ENCODE assay signal across 20 cellular contexts in the genomic region with DNA sequence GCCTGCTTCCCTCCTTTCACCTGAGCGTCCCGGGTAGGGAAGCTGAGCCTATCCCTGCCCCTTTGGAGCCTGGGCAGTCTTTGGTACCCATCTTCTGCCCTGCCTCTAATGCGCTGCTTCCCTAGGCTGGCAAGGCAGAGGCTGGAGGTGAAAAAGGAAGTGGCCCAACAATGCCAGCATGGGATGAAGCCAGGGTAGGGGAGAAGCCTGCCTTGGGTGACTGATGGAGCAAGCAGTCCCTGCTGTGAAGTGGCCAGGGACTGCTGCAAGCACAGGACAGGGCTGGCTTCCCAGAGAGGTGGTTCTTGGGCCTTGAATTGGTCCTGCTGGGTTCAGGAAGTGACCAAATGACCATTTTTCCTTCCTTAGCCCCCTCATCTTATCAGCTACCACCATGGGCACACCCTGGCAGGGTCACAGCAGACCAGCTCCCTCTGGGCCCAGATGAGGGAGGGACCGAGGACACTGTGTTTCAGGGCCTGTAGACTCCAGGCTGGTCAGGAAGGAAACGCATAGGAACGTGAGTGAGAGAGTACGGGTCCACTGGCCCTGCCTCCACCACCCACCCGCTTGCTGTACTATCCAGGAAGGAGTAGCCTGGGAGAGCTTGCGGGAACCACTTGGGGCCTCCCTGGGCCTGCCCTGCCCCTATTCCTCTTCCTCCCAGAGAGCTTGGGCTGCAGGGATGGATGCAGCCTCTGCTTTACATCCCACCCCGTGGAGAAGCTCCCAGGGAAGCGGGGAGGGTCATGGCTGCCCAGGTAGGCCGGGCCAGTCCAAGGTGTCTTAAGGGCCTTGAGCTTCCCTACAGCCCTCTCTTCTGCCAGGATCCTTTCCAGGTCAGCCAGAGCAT.
DNase-seq lines count a peak whose midpoint lies in the region; ATAC-seq and TF ChIP-seq lines count a peak whose summit lies in the region.
"Had no signal": no experiment of that assay in that cellular context is flagged by ENCODE, and none has a peak within 500 bp of the region (broad histone marks: within the 10 kb centered on the region; RNA-seq: fewer than 3 reads in every experiment).

No MANE protein-coding gene starts in this region.

- WGBS in mammary epithelial cell (ENCODE audit: low coverage, missing lambda C conversion rate) = 68% methylated on average over 11 of the region's 12 CpGs

- H3K36me3 ChIP-seq in mammary epithelial cell (ENCODE audit: insufficient read depth, low read length) (peaks cover 8% of the 10 kb centered on the region), tibial artery (peaks cover 5 to 24% (median 12%) of the 10 kb centered on the region in 3 donors)

- no peaks in the 10 kb centered on the region for H4K20me1 ChIP-seq in mammary epithelial cell (ENCODE audit: insufficient read depth, low read length)

- in situ Hi-C loops in mammary epithelial cell (cut with MboI; ENCODE audit: low sequenced_read_pairs in 2 of 2) = no loop called here

- intact Hi-C loops in mammary epithelial cell (cut with micrococcal nuclease) (no loop called here), tibial artery (cut with DNase I; ENCODE audit: low total_unique reads) (no loop called here)

- H3K9ac ChIP-seq in mammary epithelial cell (ENCODE audit: insufficient read depth, low read length) = no peak overlapping the region
- H3K9ac ChIP-seq: GM23248 had no signal

- H3K27ac ChIP-seq in mammary epithelial cell (ENCODE audit: insufficient read depth, low read depth, low read length) (peak overlapping the region; percentile 14), foreskin keratinocyte (no peak overlapping the region), tibial artery (peak overlapping the region; percentile 91 to 93)
- H3K27ac ChIP-seq: GM23248 had no signal

- dilution Hi-C loops in mammary epithelial cell (cut with HindIII; ENCODE audit: low sequenced_read_pairs) = no loop called here

- CTCF ChIA-PET in mammary epithelial cell (lab: Charles Lee; ENCODE audit: low non-redundant PET) = no interaction called here

- H3K9me3 ChIP-seq in mammary epithelial cell (replicated peaks; ENCODE audit: insufficient read depth, low read length) (no peaks in the 10 kb centered on the region), tibial artery (no peaks in the 10 kb centered on the region)

- DNase-seq in mammary epithelial cell (no peak), foreskin keratinocyte (no peak), medulla oblongata (ENCODE audit: extremely low spot score) (peak; percentile 58), tibial artery (peak in 1 of 2 donors; percentile 79), T-helper 2 cell (no peak)
- no peak for DNase-seq in activated CD8-positive, alpha-beta memory T cell treated with anti-CD3 and anti-CD28 coated beads, Interleukin-2, amount 50 U/mL, for 4 hours
- DNase-seq: activated CD4-positive, alpha-beta memory T cell treated with anti-CD3 and anti-CD28 coated beads for 36 hours; activated naive CD4-positive, alpha-beta T cell treated with Interleukin-2 at 50 U/mL for 16 hours; activated T-cell treated with anti-CD3 and anti-CD28 coated beads, Interleukin-2, amount 50 U/mL, for 1 hour; DMS79 treated with DMSO at 0.1 percent for 48 hours; GM23248; mesenchymal stem cell; naive thymus-derived CD4-positive, alpha-beta T cell; NCI-H2029; NCI-H510A; SHP77; stimulated activated CD4-positive, alpha-beta T cell treated with anti-CD3 and anti-CD28 coated beads, Interleukin-12 subunit alpha, Interleukin-12 subunit beta, amount 100 ng/mL, for 4 hours; T-cell had no signal

- H3K79me2 ChIP-seq in mammary epithelial cell (ENCODE audit: insufficient read depth, low read length) = peaks cover 100% of the 10 kb centered on the region

- TF ChIP-seq CTCF in mammary epithelial cell (conservative IDR thresholded peaks at IDR 0.05 in 1 of 2, IDR thresholded peaks at IDR 0.05 in 1 of 2; ENCODE audit: extremely low read depth in 1 of 2, insufficient read depth in 1 of 2, low read depth in 1 of 2, low read length in 2 of 2) (no peak), foreskin keratinocyte (conservative IDR thresholded peaks at IDR 0.05) (no peak), tibial artery (IDR thresholded peaks at IDR 0.05) (no peak)

- no peak overlapping the region for H2AFZ ChIP-seq in mammary epithelial cell (ENCODE audit: low read depth, low read length)
- H2AFZ ChIP-seq: GM23248 had no signal

- ATAC-seq in foreskin keratinocyte (peak; percentile 33), GM19395 (IDR thresholded peaks at IDR 0.05; ENCODE audit: unreplicated experiment) (no peak), HG03039 (IDR thresholded peaks at IDR 0.05; ENCODE audit: unreplicated experiment) (no peak)
- ATAC-seq: naive thymus-derived CD4-positive, alpha-beta T cell; T-cell had no signal

- no TSS peak for BruUV-seq in mammary epithelial cell (replicated peaks; lab: Mats Ljungman, UMichigan)

- H3K4me1 ChIP-seq in mammary epithelial cell (ENCODE audit: insufficient read depth, low read length) (peaks cover 46% of the 10 kb centered on the region), foreskin keratinocyte (peaks cover 8% of the 10 kb centered on the region), tibial artery (peaks cover 0 to 90% (median 85%) of the 10 kb centered on the region in 4 donors)

- H3K4me3 ChIP-seq in mammary epithelial cell (replicated peaks in 1 of 3; ENCODE audit: insufficient read depth in 1 of 3, low read depth in 2 of 3, low read length in 3 of 3) (no peak overlapping the region), tibial artery (no peak overlapping the region)
- H3K4me3 ChIP-seq: GM23248 had no signal

- no peaks in the 10 kb centered on the region for H3K27me3 ChIP-seq in mammary epithelial cell (ENCODE audit: insufficient read depth, low read length)
- no peaks in the 10 kb centered on the region for H3K27me3 ChIP-seq in foreskin keratinocyte
- no peaks in the 10 kb centered on the region for H3K27me3 ChIP-seq in tibial artery

- H3K4me2 ChIP-seq in mammary epithelial cell (ENCODE audit: insufficient read depth, low read depth, low read length) = peak overlapping the region; percentile 57
